21 cellular contexts compared by ENCODE assay signal in genomic region chr19:15427350-15427700, GRCh38. TPM values are rescaled to one million over a fixed set of nuclear protein-coding genes. Genes with fewer than 3 reads are reported as not detected.
"Had no signal": no experiment of that assay in that cellular context is flagged by ENCODE, and none has a peak within 500 bp of the region (broad histone marks: within the 10 kb centered on the region; RNA-seq: fewer than 3 reads in every experiment).

No MANE protein-coding gene starts in this region.

- H3K9me3 Mint-ChIP-seq: activated B cell treated with CpG ODN at 0.5 μM for 24 hours, nephron had no signal

- ATAC-seq: activated CD8-positive, alpha-beta T cell treated with anti-CD3 and anti-CD28 coated beads for 36 hours; pancreas had no signal

- DNase-seq: activated B cell treated with CpG ODN at 0.5 μM for 24 hours; activated CD4-positive, alpha-beta T cell treated with anti-CD3 and anti-CD28 coated beads for 48 hours; activated CD8-positive, alpha-beta T cell treated with anti-CD3 and anti-CD28 coated beads for 36 hours; activated gamma-delta T cell treated with Interleukin-2 at 50 U/mL for 16 hours; activated T-cell treated with anti-CD3 and anti-CD28 coated beads, Interleukin-2, amount 50 U/mL, for 48 hours; cerebellar nuclear complex; effector memory CD4-positive, alpha-beta T cell; head of caudate nucleus; sigmoid colon; stimulated activated CD4-positive, alpha-beta T cell treated with anti-CD3 and anti-CD28 coated beads, Interleukin-1b, Interleukin-23, amount 100 ng/mL, for 48 hours; SW 1271; thyroid gland had no signal

- H3K4me3 ChIP-seq: ascending aorta, breast epithelium, pancreas, sigmoid colon, thyroid gland had no signal

- H3K9me3 ChIP-seq: ascending aorta, breast epithelium, pancreas, thyroid gland had no signal

- H3K27ac Mint-ChIP-seq: activated B cell treated with CpG ODN at 0.5 μM for 24 hours; activated CD8-positive, alpha-beta T cell treated with anti-CD3 and anti-CD28 coated beads for 36 hours; dendritic cell treated with granulocyte-macrophage colony-stimulating factor and Interleukin-4, amounts not matched to agents 40 ng/mL and 50 ng/mL, for 4 days; nephron; T-helper 2 cell treated with Interferon-gamma antibody and Interleukin-4, amounts not matched to agents 5 μg/mL and 100 μg/mL, for 36 hours had no signal

- H3K27me3 Mint-ChIP-seq: activated B cell treated with CpG ODN at 0.5 μM for 24 hours; activated CD8-positive, alpha-beta T cell treated with anti-CD3 and anti-CD28 coated beads for 36 hours; dendritic cell treated with granulocyte-macrophage colony-stimulating factor and Interleukin-4, amounts not matched to agents 40 ng/mL and 50 ng/mL, for 4 days had no signal

- H3K27me3 ChIP-seq: ascending aorta, breast epithelium, pancreas, sigmoid colon, thyroid gland had no signal

- H3K27ac ChIP-seq: ascending aorta, breast epithelium, epithelial cell of prostate, pancreas, sigmoid colon, thyroid gland had no signal

- H3K4me3 Mint-ChIP-seq: activated B cell treated with CpG ODN at 0.5 μM for 24 hours; activated CD8-positive, alpha-beta T cell treated with anti-CD3 and anti-CD28 coated beads for 36 hours; dendritic cell treated with granulocyte-macrophage colony-stimulating factor and Interleukin-4, amounts not matched to agents 40 ng/mL and 50 ng/mL, for 4 days; T-helper 2 cell treated with Interferon-gamma antibody and Interleukin-4, amounts not matched to agents 5 μg/mL and 100 μg/mL, for 36 hours had no signal

RNA-seq across cellular contexts. Expression of gene PGLYRP2, which starts 52.0 kb away (rescaled TPM):
- total RNA-seq: activated B cell treated with CpG ODN at 0.5 μM for 24 hours, ascending aorta, frontal cortex, mesenteric fat pad, sigmoid colon, thyroid gland had no signal
